23 cellular contexts compared by ENCODE assay signal in the genomic region with DNA sequence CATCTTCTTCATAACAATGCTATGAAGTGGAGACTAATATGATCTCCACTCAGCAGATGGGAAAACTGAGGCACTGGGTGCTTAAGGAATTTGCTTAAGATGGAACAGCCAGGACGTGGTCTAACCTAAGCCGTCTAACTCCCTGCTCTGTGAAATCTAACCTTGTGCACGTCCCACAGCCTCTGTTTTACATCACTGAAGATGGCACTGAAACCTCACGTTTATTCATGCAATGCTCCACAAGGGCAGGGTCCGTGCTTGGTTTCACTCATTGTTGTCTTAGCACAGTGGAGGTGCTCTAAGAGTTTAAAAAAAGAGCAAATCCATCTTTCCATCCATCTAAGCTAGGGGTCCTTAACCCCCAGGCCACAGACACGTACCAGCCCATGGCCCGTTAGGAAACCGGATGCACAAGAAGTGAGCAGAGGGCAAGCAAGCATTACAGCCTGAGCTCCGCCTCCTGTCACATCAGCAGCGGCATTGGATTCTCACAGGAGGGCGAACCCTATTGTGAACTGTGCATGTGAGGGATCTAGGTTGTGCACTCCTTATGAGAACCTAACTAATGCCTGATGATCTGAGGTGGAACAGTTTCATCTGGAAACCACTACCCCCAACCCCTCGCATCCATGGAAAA.
A peak's percentile ranks its signal among the peaks of the same experiment; 100 is the strongest.
DNase-seq lines count a peak whose midpoint lies in the region; ATAC-seq and TF ChIP-seq lines count a peak whose summit lies in the region.
"Had no signal": no experiment of that assay in that cellular context is flagged by ENCODE, and none has a peak within 500 bp of the region (broad histone marks: within the 10 kb centered on the region; RNA-seq: fewer than 3 reads in every experiment).

No MANE protein-coding gene starts in this region.

- H3K9me3 ChIP-seq in CD8-positive, alpha-beta T cell (ENCODE audit: low read length), result no peaks in the 10 kb centered on the region
- H3K9me3 ChIP-seq: gastrocnemius medialis, stomach, tibial artery had no signal

- H3K4me1 Mint-ChIP-seq in activated CD8-positive, alpha-beta T cell treated with anti-CD3 and anti-CD28 coated beads for 36 hours (ENCODE audit: low read depth), result peaks cover 82% of the 10 kb centered on the region
- H3K4me1 Mint-ChIP-seq in activated CD8-positive, alpha-beta T cell treated with anti-CD3 and anti-CD28 coated beads, Interleukin-2, amount 10 ng/mL, durations not matched to agents 7 days and 5 days (ENCODE audit: low read depth), result peaks cover 35% of the 10 kb centered on the region
- H3K4me1 Mint-ChIP-seq in CD8-positive, alpha-beta T cell (ENCODE audit: low read depth), result peaks cover 86% of the 10 kb centered on the region
- H3K4me1 Mint-ChIP-seq in activated naive CD8-positive, alpha-beta T cell (ENCODE audit: low read depth), result peaks cover 82% of the 10 kb centered on the region
- H3K4me1 Mint-ChIP-seq in naive thymus-derived CD8-positive, alpha-beta T cell, result peaks cover 39 to 94% (median 90%) of the 10 kb centered on the region in 4 donors

- no peak for TF ChIP-seq CTCF in activated CD8-positive, alpha-beta T cell treated with anti-CD3 and anti-CD28 coated beads for 36 hours (IDR thresholded peaks at IDR 0.05)
- no peak for TF ChIP-seq CTCF in CD8-positive, alpha-beta T cell (IDR thresholded peaks at IDR 0.05)

- H3K27ac Mint-ChIP-seq in activated CD8-positive, alpha-beta T cell treated with anti-CD3 and anti-CD28 coated beads for 36 hours, result peak overlapping the region; percentile 74
- H3K27ac Mint-ChIP-seq in activated CD8-positive, alpha-beta T cell treated with anti-CD3 and anti-CD28 coated beads, Interleukin-2, amount 10 ng/mL, durations not matched to agents 7 days and 5 days, result no peak overlapping the region
- H3K27ac Mint-ChIP-seq in CD8-positive, alpha-beta T cell, result peak overlapping the region; percentile 86
- H3K27ac Mint-ChIP-seq in activated naive CD8-positive, alpha-beta T cell, result peak overlapping the region; percentile 84
- peak overlapping the region in 9 of 10 donors; percentile 36 to 85 (median 82) for H3K27ac Mint-ChIP-seq in naive thymus-derived CD8-positive, alpha-beta T cell
- H3K27ac Mint-ChIP-seq: activated T-helper 1 cell treated with anti-CD3 and anti-CD28 coated beads, Interleukin-12 subunit alpha, Interleukin-12 subunit beta, Interleukin-2, Interleukin-4 antibody, amounts not matched to agents 30 ng/mL and 10 ng/mL and 1 ng/mL, durations not matched to agents 14 hours and 24 hours and 36 hours had no signal

- no peak overlapping the region for H3K27ac ChIP-seq in CD8-positive, alpha-beta T cell (ENCODE audit: low read depth, low read length)
- H3K27ac ChIP-seq: gastrocnemius medialis, SK-N-MC, stomach, tibial artery had no signal

- H3K4me1 ChIP-seq in CD8-positive, alpha-beta T cell (ENCODE audit: insufficient read depth, low read length), result peaks cover 36% of the 10 kb centered on the region

- intact Hi-C loops in activated CD8-positive, alpha-beta T cell treated with anti-CD3 and anti-CD28 coated beads for 36 hours (cut with micrococcal nuclease), result no loop called here
- intact Hi-C loops in CD8-positive, alpha-beta T cell (cut with DNase I, micrococcal nuclease), result no loop called here

- H3K4me3 ChIP-seq in CD8-positive, alpha-beta T cell (ENCODE audit: low read depth, low read length), result no peak overlapping the region
- H3K4me3 ChIP-seq: gastrocnemius medialis, SK-N-MC, stomach, tibial artery had no signal

- H3K36me3 ChIP-seq in CD8-positive, alpha-beta T cell (ENCODE audit: insufficient read depth, low read length), result no peaks in the 10 kb centered on the region
- H3K36me3 ChIP-seq: gastrocnemius medialis, stomach, tibial artery had no signal

- peaks cover 3% of the 10 kb centered on the region for H3K9me3 Mint-ChIP-seq in activated CD8-positive, alpha-beta T cell treated with anti-CD3 and anti-CD28 coated beads for 36 hours
- H3K9me3 Mint-ChIP-seq in activated CD8-positive, alpha-beta T cell treated with anti-CD3 and anti-CD28 coated beads, Interleukin-2, amount 10 ng/mL, durations not matched to agents 7 days and 5 days (ENCODE audit: insufficient read depth), result no peaks in the 10 kb centered on the region
- H3K9me3 Mint-ChIP-seq in CD8-positive, alpha-beta T cell, result no peaks in the 10 kb centered on the region
- peaks cover 5% of the 10 kb centered on the region for H3K9me3 Mint-ChIP-seq in activated naive CD8-positive, alpha-beta T cell (ENCODE audit: low read depth)
- no peaks in the 10 kb centered on the region for H3K9me3 Mint-ChIP-seq in naive thymus-derived CD8-positive, alpha-beta T cell
- H3K9me3 Mint-ChIP-seq: activated T-helper 1 cell treated with anti-CD3 and anti-CD28 coated beads, Interleukin-12 subunit alpha, Interleukin-12 subunit beta, Interleukin-2, Interleukin-4 antibody, amounts not matched to agents 30 ng/mL and 10 ng/mL and 1 ng/mL, durations not matched to agents 14 hours and 24 hours and 36 hours had no signal

- H3K27me3 ChIP-seq in CD8-positive, alpha-beta T cell (ENCODE audit: insufficient read depth, low read length), result no peaks in the 10 kb centered on the region
- H3K27me3 ChIP-seq: dorsolateral prefrontal cortex, gastrocnemius medialis, stomach, tibial artery had no signal

- POLR2A ChIA-PET in activated CD8-positive, alpha-beta T cell treated with anti-CD3 and anti-CD28 coated beads for 36 hours (lab: Charles Lee), result interaction anchor here (0.7 to 2.3 kb wide), 6 partner anchors 9 to 26 kb away, joined by 3 to 10 read pairs (median 4); no protein-coding TSS in a partner anchor
- POLR2A ChIA-PET in activated CD8-positive, alpha-beta T cell treated with anti-CD3 and anti-CD28 coated beads, Interleukin-2, amount 10 ng/mL, durations not matched to agents 7 days and 5 days (lab: Charles Lee), result no interaction called here
- POLR2A ChIA-PET in CD8-positive, alpha-beta T cell (lab: Charles Lee), result interaction anchor here (0.6 to 2.9 kb wide), 5 partner anchors 7 to 29 kb away, joined by 3 to 14 read pairs (median 4); no protein-coding TSS in a partner anchor
- POLR2A ChIA-PET in naive thymus-derived CD8-positive, alpha-beta T cell (lab: Charles Lee), result interaction anchor here (1.1 to 1.9 kb wide), 5 partner anchors 9 to 20 kb away, joined by 3 to 10 read pairs (median 5); no protein-coding TSS in a partner anchor

- no peaks in the 10 kb centered on the region for H3K27me3 Mint-ChIP-seq in activated CD8-positive, alpha-beta T cell treated with anti-CD3 and anti-CD28 coated beads for 36 hours
- no peaks in the 10 kb centered on the region for H3K27me3 Mint-ChIP-seq in activated CD8-positive, alpha-beta T cell treated with anti-CD3 and anti-CD28 coated beads, Interleukin-2, amount 10 ng/mL, durations not matched to agents 7 days and 5 days (ENCODE audit: low read depth)
- no peaks in the 10 kb centered on the region for H3K27me3 Mint-ChIP-seq in CD8-positive, alpha-beta T cell (ENCODE audit: low read depth)
- no peaks in the 10 kb centered on the region for H3K27me3 Mint-ChIP-seq in activated naive CD8-positive, alpha-beta T cell
- H3K27me3 Mint-ChIP-seq in naive thymus-derived CD8-positive, alpha-beta T cell, result no peaks in the 10 kb centered on the region

- H3K4me3 Mint-ChIP-seq in activated CD8-positive, alpha-beta T cell treated with anti-CD3 and anti-CD28 coated beads for 36 hours, result no peak overlapping the region
- no peak overlapping the region for H3K4me3 Mint-ChIP-seq in activated CD8-positive, alpha-beta T cell treated with anti-CD3 and anti-CD28 coated beads, Interleukin-2, amount 10 ng/mL, durations not matched to agents 7 days and 5 days
- no peak overlapping the region for H3K4me3 Mint-ChIP-seq in CD8-positive, alpha-beta T cell
- no peak overlapping the region for H3K4me3 Mint-ChIP-seq in activated naive CD8-positive, alpha-beta T cell
- peak overlapping the region in 4 of 10 donors; percentile 30 to 61 (median 38) for H3K4me3 Mint-ChIP-seq in naive thymus-derived CD8-positive, alpha-beta T cell
- H3K4me3 Mint-ChIP-seq: activated T-helper 1 cell treated with anti-CD3 and anti-CD28 coated beads, Interleukin-12 subunit alpha, Interleukin-12 subunit beta, Interleukin-2, Interleukin-4 antibody, amounts not matched to agents 30 ng/mL and 10 ng/mL and 1 ng/mL, durations not matched to agents 14 hours and 24 hours and 36 hours had no signal

- H3K36me3 Mint-ChIP-seq in activated CD8-positive, alpha-beta T cell treated with anti-CD3 and anti-CD28 coated beads for 36 hours (ENCODE audit: low read depth), result peaks cover 43% of the 10 kb centered on the region
- peaks cover 23% of the 10 kb centered on the region for H3K36me3 Mint-ChIP-seq in activated CD8-positive, alpha-beta T cell treated with anti-CD3 and anti-CD28 coated beads, Interleukin-2, amount 10 ng/mL, durations not matched to agents 7 days and 5 days (ENCODE audit: low read depth)
- H3K36me3 Mint-ChIP-seq in CD8-positive, alpha-beta T cell, result peaks cover 76% of the 10 kb centered on the region
- peaks cover 38% of the 10 kb centered on the region for H3K36me3 Mint-ChIP-seq in activated naive CD8-positive, alpha-beta T cell
- H3K36me3 Mint-ChIP-seq in naive thymus-derived CD8-positive, alpha-beta T cell, result peaks cover 19 to 64% (median 49%) of the 10 kb centered on the region in 3 donors

- peak; percentile 23 for ATAC-seq in activated CD8-positive, alpha-beta T cell treated with anti-CD3 and anti-CD28 coated beads for 36 hours
- ATAC-seq in activated CD8-positive, alpha-beta T cell treated with anti-CD3 and anti-CD28 coated beads, Interleukin-2, amount 10 ng/mL, durations not matched to agents 7 days and 5 days, result no peak
- ATAC-seq in CD8-positive, alpha-beta T cell, result no peak
- peak; percentile 33 to 50 for ATAC-seq in naive thymus-derived CD8-positive, alpha-beta T cell
- ATAC-seq: gastrocnemius medialis, HCT116, left cardiac atrium had no signal

- DNase-seq in activated CD8-positive, alpha-beta T cell treated with anti-CD3 and anti-CD28 coated beads for 36 hours, result no peak
- DNase-seq in activated CD8-positive, alpha-beta T cell treated with anti-CD3 and anti-CD28 coated beads, Interleukin-2, amount 10 ng/mL, durations not matched to agents 7 days and 5 days, result no peak
- DNase-seq in CD8-positive, alpha-beta T cell, result no peak
- no peak for DNase-seq in naive thymus-derived CD8-positive, alpha-beta T cell
- DNase-seq in HUDEP-2 (lab: John Stamatoyannopoulos, UW; ENCODE audit: unreplicated experiment in 76 of 76), result no peak
- DNase-seq in NCI-H2171 (lab: John Stamatoyannopoulos, UW), result no peak
- no peak for DNase-seq in CD1c-positive myeloid dendritic cell (ENCODE audit: extremely low spot score)
- DNase-seq: activated CD4-positive, alpha-beta T cell treated with anti-CD3 and anti-CD28 coated beads, Interleukin-2, amount 50 U/mL, for 1 hour; Calu3; dorsolateral prefrontal cortex; gastrocnemius medialis; left cardiac atrium; mesendoderm; NCI-H1105 treated with DMSO at 0.1 percent for 48 hours; NCI-H2029; NCI-H774; RPMI8226; stomach; tibial artery had no signal

- CTCF ChIA-PET in activated CD8-positive, alpha-beta T cell treated with anti-CD3 and anti-CD28 coated beads for 36 hours (lab: Charles Lee), result interaction anchor here (1.1 kb wide), 2 partner anchors 9 to 17 kb away, joined by 3 to 7 read pairs; no protein-coding TSS in a partner anchor
- CTCF ChIA-PET in activated CD8-positive, alpha-beta T cell treated with anti-CD3 and anti-CD28 coated beads, Interleukin-2, amount 10 ng/mL, durations not matched to agents 7 days and 5 days (lab: Charles Lee), result no interaction called here
- CTCF ChIA-PET in CD8-positive, alpha-beta T cell (lab: Charles Lee), result interaction anchor here (1.0 to 1.8 kb wide), 3 partner anchors 9 to 47 kb away, joined by 3 to 6 read pairs (median 5); no protein-coding TSS in a partner anchor

Comparison
In these comparisons a context has a peak if more than half of its experiments do, and no peak if none do; other contexts are left out.
1. ATAC-seq: peak in activated CD8-positive, alpha-beta T cell treated with anti-CD3 and anti-CD28 coated beads for 36 hours (single experiment) and naive thymus-derived CD8-positive, alpha-beta T cell (2 of 2); none in activated CD8-positive, alpha-beta T cell treated with anti-CD3 and anti-CD28 coated beads, Interleukin-2, amount 10 ng/mL, durations not matched to agents 7 days and 5 days (single experiment) and CD8-positive, alpha-beta T cell (single experiment).